Comparison of ENCODE assay signal across 9 cellular contexts in genomic region chr7:137933270-137934017, GRCh38.
A peak's percentile ranks its signal among the peaks of the same experiment; 100 is the strongest.
DNase-seq lines count a peak whose midpoint lies in the region; ATAC-seq and TF ChIP-seq lines count a peak whose summit lies in the region.
"Had no signal": no experiment of that assay in that cellular context is flagged by ENCODE, and none has a peak within 500 bp of the region (broad histone marks: within the 10 kb centered on the region; RNA-seq: fewer than 3 reads in every experiment).

No MANE protein-coding gene starts in this region.

- DNase-seq in activated CD4-positive, alpha-beta T cell treated with anti-CD3 and anti-CD28 coated beads for 36 hours, result no peak
- no peak for DNase-seq in activated CD4-positive, alpha-beta T cell treated with anti-CD3 and anti-CD28 coated beads, Interleukin-2, amount 50 U/mL, for 4 hours
- DNase-seq in breast epithelium (ENCODE audit: low spot score in 2 of 2) (peak in 1 of 2 donors; percentile 48), left kidney (ENCODE audit: low read depth, low spot score) (peak; percentile 60), tibial nerve (ENCODE audit: low spot score in 2 of 2) (peak in 1 of 2 donors; percentile 48), NCI-H128 (lab: John Stamatoyannopoulos, UW; ENCODE audit: unreplicated experiment) (no peak), mesenteric fat pad (ENCODE audit: low spot score) (no peak)
- DNase-seq: activated naive CD4-positive, alpha-beta T cell treated with anti-CD3 and anti-CD28 coated beads for 36 hours had no signal

- intact Hi-C loops in activated CD4-positive, alpha-beta T cell treated with anti-CD3 and anti-CD28 coated beads for 36 hours (cut with DNase I, micrococcal nuclease), result loop anchor here (2.0 to 10.0 kb wide), 2 partner anchors 69 to 1869 kb away; partner anchors contain the start of gene CREB3L2 (in 2 of the 2)
- intact Hi-C loops in breast epithelium (cut with DNase I; ENCODE audit: low total_unique reads), result no loop called here

- TF ChIP-seq POLR2A in breast epithelium (IDR thresholded peaks at IDR 0.05), result no peak
- TF ChIP-seq POLR2A in tibial nerve (IDR thresholded peaks at IDR 0.05), result no peak

- CTCF ChIA-PET in activated CD4-positive, alpha-beta T cell treated with anti-CD3 and anti-CD28 coated beads for 36 hours (lab: Charles Lee), result interaction anchor here (0.6 to 1.3 kb wide), 3 partner anchors 17 to 88 kb away, joined by 3 read pairs; no protein-coding TSS in a partner anchor

- 41 to 43% methylated on average over 11 of the region's 11 CpGs for WGBS in tibial nerve, 2 donors

- H3K9me3 Mint-ChIP-seq in activated CD4-positive, alpha-beta T cell treated with anti-CD3 and anti-CD28 coated beads for 36 hours (ENCODE audit: low read depth), result no peaks in the 10 kb centered on the region
- H3K9me3 Mint-ChIP-seq: activated naive CD4-positive, alpha-beta T cell treated with anti-CD3 and anti-CD28 coated beads for 36 hours had no signal

- H3K4me1 Mint-ChIP-seq in activated CD4-positive, alpha-beta T cell treated with anti-CD3 and anti-CD28 coated beads for 36 hours, result peaks cover 48% of the 10 kb centered on the region

- no peaks in the 10 kb centered on the region for H3K9me3 ChIP-seq in breast epithelium
- no peaks in the 10 kb centered on the region for H3K9me3 ChIP-seq in tibial nerve

- POLR2A ChIA-PET in activated CD4-positive, alpha-beta T cell treated with anti-CD3 and anti-CD28 coated beads for 36 hours (lab: Charles Lee), result no interaction called here

- no peaks in the 10 kb centered on the region for H3K27me3 Mint-ChIP-seq in activated CD4-positive, alpha-beta T cell treated with anti-CD3 and anti-CD28 coated beads for 36 hours

- H3K36me3 ChIP-seq in breast epithelium (no peaks in the 10 kb centered on the region), tibial nerve (no peaks in the 10 kb centered on the region)

- peak in 1 of 2 donors; percentile 33 for TF ChIP-seq EP300 in tibial nerve (IDR thresholded peaks at IDR 0.05)

- H3K4me1 ChIP-seq in breast epithelium (peaks cover 5 to 30% of the 10 kb centered on the region in 2 donors), tibial nerve (peaks cover 0 to 86% (median 51%) of the 10 kb centered on the region in 4 donors)

- H3K4me3 ChIP-seq in breast epithelium (peak overlapping the region in 2 of 3 donors; percentile 6 to 23), tibial nerve (no peak overlapping the region)

- H3K27me3 ChIP-seq in breast epithelium, result no peaks in the 10 kb centered on the region
- no peaks in the 10 kb centered on the region for H3K27me3 ChIP-seq in tibial nerve

- H3K36me3 Mint-ChIP-seq in activated CD4-positive, alpha-beta T cell treated with anti-CD3 and anti-CD28 coated beads for 36 hours (ENCODE audit: low read depth), result peaks cover 10% of the 10 kb centered on the region

- H3K27ac ChIP-seq in breast epithelium (peak overlapping the region; percentile 83), tibial nerve (peak overlapping the region in 3 of 4 donors; percentile 66 to 82 (median 78))

- no peak overlapping the region for H3K4me3 Mint-ChIP-seq in activated CD4-positive, alpha-beta T cell treated with anti-CD3 and anti-CD28 coated beads for 36 hours
- H3K4me3 Mint-ChIP-seq: activated naive CD4-positive, alpha-beta T cell treated with anti-CD3 and anti-CD28 coated beads for 36 hours had no signal

- H3K27ac Mint-ChIP-seq in activated CD4-positive, alpha-beta T cell treated with anti-CD3 and anti-CD28 coated beads for 36 hours, result peak overlapping the region; percentile 23
- H3K27ac Mint-ChIP-seq: activated naive CD4-positive, alpha-beta T cell treated with anti-CD3 and anti-CD28 coated beads for 36 hours had no signal

- no peak for ATAC-seq in activated CD4-positive, alpha-beta T cell treated with anti-CD3 and anti-CD28 coated beads for 36 hours
- ATAC-seq in HG03520 (IDR thresholded peaks at IDR 0.05; ENCODE audit: unreplicated experiment), result no peak

- TF ChIP-seq CTCF in breast epithelium (IDR thresholded peaks at IDR 0.05), result no peak
- no peak for TF ChIP-seq CTCF in tibial nerve (IDR thresholded peaks at IDR 0.05)

Comparison
In these comparisons a context has a peak if more than half of its experiments do, and no peak if none do; other contexts are left out.
1. H3K4me3 ChIP-seq: peak in breast epithelium (2 of 3); none in tibial nerve (0 of 4).